17 cellular contexts compared by ENCODE assay signal in genomic region chr3:120425196-120425595, GRCh38. TPM values are rescaled to one million over a fixed set of nuclear protein-coding genes. Genes with fewer than 3 reads are reported as not detected.
DNase-seq lines count a peak whose midpoint lies in the region; FAIRE-seq and TF ChIP-seq lines count a peak whose summit lies in the region.
"Had no signal": no experiment of that assay in that cellular context is flagged by ENCODE, and none has a peak within 500 bp of the region (broad histone marks: within the 10 kb centered on the region; RNA-seq: fewer than 3 reads in every experiment).

No MANE protein-coding gene starts in this region.

- no peak for FAIRE-seq in small intestine (lab: Jason Lieb, UNC)
- FAIRE-seq: GM12892 had no signal

- H3K36me3 ChIP-seq in GM23248 (ENCODE audit: low read depth) = peaks cover 60% of the 10 kb centered on the region
- peaks cover 7 to 10% of the 10 kb centered on the region in 2 donors for H3K36me3 ChIP-seq in ascending aorta
- H3K36me3 ChIP-seq in right atrium auricular region = peaks cover 32% of the 10 kb centered on the region
- H3K36me3 ChIP-seq in stomach smooth muscle (ENCODE audit: control insufficient read depth in 2 of 2, insufficient read depth in 2 of 2, low read length in 2 of 2) = peaks cover 8 to 20% of the 10 kb centered on the region in 2 donors
- H3K36me3 ChIP-seq in small intestine (ENCODE audit: control insufficient read depth in 2 of 2, insufficient read depth in 2 of 2, low read length in 2 of 2) = no peaks in the 10 kb centered on the region

- peak overlapping the region; percentile 44 for H3K9ac ChIP-seq in GM23248
- H3K9ac ChIP-seq in stomach smooth muscle (ENCODE audit: low read length in 2 of 2) = no peak overlapping the region

- no peak for TF ChIP-seq CTCF in ascending aorta (IDR thresholded peaks at IDR 0.05)
- no peak for TF ChIP-seq CTCF in right atrium auricular region (IDR thresholded peaks at IDR 0.05)

- no peak overlapping the region for H2AFZ ChIP-seq in GM23248

- intact Hi-C loops in ascending aorta (cut with DNase I) = loop anchor here (10.0 kb wide), 2 partner anchors 320 to 750 kb away; partner anchors contain the start of genes COX17, GTF2E1 and RABL3

- no peaks in the 10 kb centered on the region for H3K27me3 ChIP-seq in GM23248 (replicated peaks; ENCODE audit: insufficient read depth)
- no peaks in the 10 kb centered on the region for H3K27me3 ChIP-seq in ascending aorta
- H3K27me3 ChIP-seq in right atrium auricular region = no peaks in the 10 kb centered on the region
- no peaks in the 10 kb centered on the region for H3K27me3 ChIP-seq in stomach smooth muscle (ENCODE audit: control insufficient read depth in 1 of 2, insufficient read depth in 2 of 2, low read length in 2 of 2)
- no peaks in the 10 kb centered on the region for H3K27me3 ChIP-seq in small intestine (ENCODE audit: control insufficient read depth in 2 of 2, insufficient read depth in 2 of 2, low read length in 2 of 2)

- DNase-seq in GM23248 = no peak
- peak in 1 of 2 donors; percentile 50 for DNase-seq in ascending aorta (ENCODE audit: low spot score in 2 of 2)
- DNase-seq in right atrium auricular region (ENCODE audit: low spot score) = no peak
- no peak for DNase-seq in putamen (ENCODE audit: low spot score)
- DNase-seq in stimulated activated CD4-positive, alpha-beta T cell treated with anti-CD3 and anti-CD28 coated beads, Interleukin-2, amount 100 ng/mL, for 24 hours = no peak
- no peak for DNase-seq in small intestine
- no peak for DNase-seq in GF-D8 (lab: John Stamatoyannopoulos, UW)
- DNase-seq: activated CD4-positive, alpha-beta T cell treated with anti-CD3 and anti-CD28 coated beads for 4 hours; DMS153; foreskin melanocyte; NCI-H1105 treated with DMSO at 0.1 percent for 48 hours; NCI-H2171; NCI-H82; stimulated activated CD4-positive, alpha-beta T cell treated with anti-CD3 and anti-CD28 coated beads, Interleukin-4, amount 100 ng/mL, for 1 hour had no signal

- peaks cover 94% of the 10 kb centered on the region for H3K79me2 ChIP-seq in GM23248 (ENCODE audit: insufficient read depth)

- no peak overlapping the region for H3K4me3 ChIP-seq in GM23248
- peak overlapping the region in 1 of 2 donors; percentile 32 for H3K4me3 ChIP-seq in ascending aorta
- no peak overlapping the region for H3K4me3 ChIP-seq in right atrium auricular region
- H3K4me3 ChIP-seq in stomach smooth muscle (ENCODE audit: low read length in 2 of 2) = no peak overlapping the region
- no peak overlapping the region for H3K4me3 ChIP-seq in small intestine (ENCODE audit: low read depth in 1 of 2, low read length in 2 of 2)

- 10 to 14% methylated on average over 2 of the region's 2 CpGs for WGBS in GM23248 (ENCODE audit: low coverage in 1 of 2, low lambda C conversion rate in 2 of 2, missing lambda C conversion rate in 2 of 2), 2 experiments
- WGBS in small intestine, 3 donors = 61 to 77% (median 76%) methylated on average over 2 of the region's 2 CpGs

- H4K20me1 ChIP-seq in GM23248 (ENCODE audit: insufficient read depth) = peaks cover 8% of the 10 kb centered on the region; the same call in 1 of the 2 replicates

- H3K4me1 ChIP-seq in GM23248 (ENCODE audit: insufficient read depth) (peaks cover 100% of the 10 kb centered on the region), ascending aorta (peaks cover 60 to 92% of the 10 kb centered on the region in 2 donors), right atrium auricular region (peaks cover 0 to 100% of the 10 kb centered on the region in 2 donors), stomach smooth muscle (ENCODE audit: control insufficient read depth, insufficient read depth, low read length) (peaks cover 79% of the 10 kb centered on the region), small intestine (ENCODE audit: control insufficient read depth in 2 of 2, insufficient read depth in 1 of 2, low read depth in 1 of 2, low read length in 1 of 2) (no peaks in the 10 kb centered on the region)

- H3K4me2 ChIP-seq in GM23248 (ENCODE audit: unreplicated experiment) = peak overlapping the region; percentile 76

- peak overlapping the region; percentile 89 for H3K27ac ChIP-seq in GM23248
- peak overlapping the region; percentile 77 to 80 for H3K27ac ChIP-seq in ascending aorta
- peak overlapping the region; percentile 84 to 94 for H3K27ac ChIP-seq in right atrium auricular region
- peak overlapping the region; percentile 67 for H3K27ac ChIP-seq in stomach smooth muscle (ENCODE audit: low read length)
- H3K27ac ChIP-seq in small intestine (ENCODE audit: low read depth in 1 of 2, low read length in 1 of 2) = no peak overlapping the region

- in situ Hi-C loops in GM23248 (cut with MboI) = no loop called here

- no peaks in the 10 kb centered on the region for H3K9me3 ChIP-seq in GM23248 (ENCODE audit: low read depth)
- H3K9me3 ChIP-seq in ascending aorta = no peaks in the 10 kb centered on the region
- H3K9me3 ChIP-seq in right atrium auricular region = no peaks in the 10 kb centered on the region
- H3K9me3 ChIP-seq in stomach smooth muscle (ENCODE audit: control insufficient read depth in 2 of 2, low read length in 2 of 2) = no peaks in the 10 kb centered on the region
- no peaks in the 10 kb centered on the region for H3K9me3 ChIP-seq in small intestine (ENCODE audit: control insufficient read depth, low read depth)

- no peaks in the 10 kb centered on the region for H3K9me2 ChIP-seq in GM23248 (ENCODE audit: insufficient read depth)

- peaks cover 98% of the 10 kb centered on the region for H3F3A ChIP-seq in GM23248 (ENCODE audit: insufficient read depth)

RNA-seq across cellular contexts. Expression of gene FSTL1, which starts 25.6 kb away (rescaled TPM):
- 4,171 and 4,244 TPM in 2 replicates for total RNA-seq in GM23248 (2014; rRNA removed; shearing (Covaris generic))
- polyA plus RNA-seq in GM23248 (2016; fragmentation: Nextera tagmentation; extraction: Ambion mirVana) (1,910 and 1,919 TPM in 2 replicates), small intestine (10 to 100 TPM in 1 of 3 donors, 1 to 10 TPM in 2; 1.3 to 90.1 (median 2.7) TPM)
- total RNA-seq in ascending aorta (790 TPM), right atrium auricular region (100 to 1,000 TPM; 327 to 380 TPM)
- total RNA-seq: HT-29 had no signal

Comparison
In these comparisons a context has a peak if more than half of its experiments do, and no peak if none do; other contexts are left out.
1. H3K27ac ChIP-seq: peak in GM23248 (single experiment), ascending aorta (2 of 2), right atrium auricular region (2 of 2) and stomach smooth muscle (single experiment); none in small intestine (0 of 2).